16 cellular contexts compared by ENCODE assay signal in genomic region chr6:170279426-170279825, GRCh38. TPM values are rescaled to one million over a fixed set of nuclear protein-coding genes. Genes with fewer than 3 reads are reported as not detected.
DNase-seq lines count a peak whose midpoint lies in the region; ATAC-seq and TF ChIP-seq lines count a peak whose summit lies in the region.
"Had no signal": no experiment of that assay in that cellular context is flagged by ENCODE, and none has a peak within 500 bp of the region (broad histone marks: within the 10 kb centered on the region; RNA-seq: fewer than 3 reads in every experiment).

No MANE protein-coding gene starts in this region.

- TF ChIP-seq CTCF in vagina (IDR thresholded peaks at IDR 0.05), result no peak
- no peak for TF ChIP-seq CTCF in lower lobe of right lung (IDR thresholded peaks at IDR 0.05)

- H3K4me3 ChIP-seq in vagina (no peak overlapping the region), HAP-1 (no peak overlapping the region), lower lobe of right lung (no peak overlapping the region)
- no peak overlapping the region for H3K4me3 ChIP-seq in CD8-positive, alpha-beta memory T cell (ENCODE audit: low read length)

- H3K27me3 ChIP-seq in vagina (no peaks in the 10 kb centered on the region), HAP-1 (ENCODE audit: low read depth) (no peaks in the 10 kb centered on the region), lower lobe of right lung (ENCODE audit: low read depth) (peaks cover 9% of the 10 kb centered on the region)
- H3K27me3 ChIP-seq in CD8-positive, alpha-beta memory T cell (ENCODE audit: insufficient read depth, low read length, poor library complexity, severe bottlenecking), result no peaks in the 10 kb centered on the region
- H3K27me3 ChIP-seq: right atrium auricular region had no signal

- no peak for TF ChIP-seq POLR2A in vagina (IDR thresholded peaks at IDR 0.05)

- H3K4me1 ChIP-seq in vagina (peaks cover 39% of the 10 kb centered on the region), HAP-1 (no peaks in the 10 kb centered on the region), lower lobe of right lung (peaks cover 44% of the 10 kb centered on the region)
- H3K4me1 ChIP-seq in CD8-positive, alpha-beta memory T cell (ENCODE audit: insufficient read depth, low read length), result peaks cover 27% of the 10 kb centered on the region

- H3K9me3 ChIP-seq in vagina, result no peaks in the 10 kb centered on the region
- no peaks in the 10 kb centered on the region for H3K9me3 ChIP-seq in CD8-positive, alpha-beta memory T cell (ENCODE audit: low read length)
- no peaks in the 10 kb centered on the region for H3K9me3 ChIP-seq in HAP-1
- H3K9me3 ChIP-seq in lower lobe of right lung, result no peaks in the 10 kb centered on the region
- H3K9me3 ChIP-seq: esophagus muscularis mucosa, right atrium auricular region had no signal

- peaks cover 0 to 2% (median 0%) of the 10 kb centered on the region in 5 donors for H3K27me3 Mint-ChIP-seq in naive thymus-derived CD8-positive, alpha-beta T cell
- H3K27me3 Mint-ChIP-seq in CD8-positive, alpha-beta memory T cell, result peaks cover 8 to 12% of the 10 kb centered on the region in 2 donors
- H3K27me3 Mint-ChIP-seq: brain had no signal

- intact Hi-C loops in cardiac septum (cut with DNase I), result loop anchor here (5.0 kb wide), 1 partner anchor 127 kb away; no protein-coding TSS in a partner anchor
- intact Hi-C loops in Right ventricle myocardium inferior (cut with DNase I), result no loop called here
- intact Hi-C loops in vagina (cut with DNase I), result no loop called here
- intact Hi-C loops in lower lobe of right lung (cut with DNase I), result no loop called here

- H3K36me3 ChIP-seq in vagina (peaks cover 0 to 12% of the 10 kb centered on the region in 2 donors), HAP-1 (replicated peaks) (no peaks in the 10 kb centered on the region), lower lobe of right lung (peaks cover 18% of the 10 kb centered on the region)
- no peaks in the 10 kb centered on the region for H3K36me3 ChIP-seq in CD8-positive, alpha-beta memory T cell (ENCODE audit: insufficient read depth, low read length)

- POLR2A ChIA-PET in naive thymus-derived CD8-positive, alpha-beta T cell (lab: Charles Lee), result interaction anchor here (1.0 to 2.4 kb wide), 4 partner anchors 8 to 191 kb away, joined by 3 to 14 read pairs (median 6); partner anchors contain the start of gene DLL1
- POLR2A ChIA-PET in CD8-positive, alpha-beta memory T cell (lab: Charles Lee), result no interaction called here

- CTCF ChIA-PET in CD8-positive, alpha-beta memory T cell (lab: Charles Lee), result interaction anchor here (1.3 kb wide), 1 partner anchor 13 kb away, joined by 4 read pairs; no protein-coding TSS in a partner anchor

- H3K4me1 Mint-ChIP-seq in naive thymus-derived CD8-positive, alpha-beta T cell, result peaks cover 18 to 36% (median 30%) of the 10 kb centered on the region in 4 donors
- H3K4me1 Mint-ChIP-seq in CD8-positive, alpha-beta memory T cell, result peaks cover 16 to 26% (median 23%) of the 10 kb centered on the region in 3 donors

- H3K9me3 Mint-ChIP-seq in naive thymus-derived CD8-positive, alpha-beta T cell, result peaks cover 0 to 19% (median 0%) of the 10 kb centered on the region in 9 donors
- peaks cover 0 to 2% (median 0%) of the 10 kb centered on the region in 5 donors for H3K9me3 Mint-ChIP-seq in CD8-positive, alpha-beta memory T cell
- H3K9me3 Mint-ChIP-seq: activated CD4-positive, alpha-beta memory T cell treated with anti-CD3 and anti-CD28 coated beads, Interleukin-2, amount 10 ng/mL, durations not matched to agents 7 days and 5 days; CD4-positive, alpha-beta memory T cell had no signal

- in situ Hi-C loops in HAP-1 (cut with MboI; ENCODE audit: low sequenced_read_pairs), result no loop called here

- peaks cover 0 to 25% (median 9%) of the 10 kb centered on the region in 3 donors for H3K36me3 Mint-ChIP-seq in naive thymus-derived CD8-positive, alpha-beta T cell
- H3K36me3 Mint-ChIP-seq in CD8-positive, alpha-beta memory T cell, result peaks cover 0 to 4% (median 0%) of the 10 kb centered on the region in 3 donors
- H3K36me3 Mint-ChIP-seq: CD4-positive, alpha-beta memory T cell had no signal

- DNase-seq in cardiac septum (ENCODE audit: low spot score) (peak; percentile 22), Right ventricle myocardium inferior (ENCODE audit: missing footprints) (no peak), NCI-H526 treated with DMSO at 0.1 percent for 48 hours (lab: John Stamatoyannopoulos, UW) (peak; percentile 70), vagina (ENCODE audit: extremely low spot score in 2 of 2) (no peak), HAP-1 (ENCODE audit: low spot score in 2 of 2) (no peak), lower lobe of right lung (no peak)
- no peak for DNase-seq in naive thymus-derived CD8-positive, alpha-beta T cell
- no peak for DNase-seq in CD8-positive, alpha-beta memory T cell
- DNase-seq: activated CD4-positive, alpha-beta memory T cell treated with anti-CD3 and anti-CD28 coated beads, Interleukin-2, amount 10 ng/mL, durations not matched to agents 7 days and 5 days; activated CD4-positive, CD25-positive, alpha-beta regulatory T cell; CD4-positive, alpha-beta memory T cell; kidney had no signal

- ATAC-seq in Right ventricle myocardium inferior (no peak), lower lobe of right lung (no peak)
- ATAC-seq in naive thymus-derived CD8-positive, alpha-beta T cell, result no peak

- H3K27ac Mint-ChIP-seq in naive thymus-derived CD8-positive, alpha-beta T cell, result peak overlapping the region in 7 of 10 donors; percentile 8 to 92 (median 75)
- H3K27ac Mint-ChIP-seq in CD8-positive, alpha-beta memory T cell, result no peak overlapping the region
- H3K27ac Mint-ChIP-seq: activated CD4-positive, alpha-beta memory T cell treated with anti-CD3 and anti-CD28 coated beads, Interleukin-2, amount 10 ng/mL, durations not matched to agents 7 days and 5 days had no signal

- peak overlapping the region in 8 of 10 donors; percentile 33 to 84 (median 62) for H3K4me3 Mint-ChIP-seq in naive thymus-derived CD8-positive, alpha-beta T cell
- H3K4me3 Mint-ChIP-seq in CD8-positive, alpha-beta memory T cell, result peak overlapping the region in 1 of 7 donors; percentile 16
- H3K4me3 Mint-ChIP-seq: activated CD4-positive, alpha-beta memory T cell treated with anti-CD3 and anti-CD28 coated beads, Interleukin-2, amount 10 ng/mL, durations not matched to agents 7 days and 5 days had no signal

- H3K27ac ChIP-seq in vagina, result peak overlapping the region; percentile 58
- H3K27ac ChIP-seq in CD8-positive, alpha-beta memory T cell (ENCODE audit: low read depth, low read length), result no peak overlapping the region
- H3K27ac ChIP-seq in lower lobe of right lung, result no peak overlapping the region
- H3K27ac ChIP-seq: HL-60 had no signal

RNA-seq across cellular contexts. Expression of gene DLL1, which starts 11.5 kb away (rescaled TPM):
- total RNA-seq in cardiac septum (6.4 TPM), Right ventricle myocardium inferior (21.5 TPM), vagina (43.5 TPM), lower lobe of right lung (12.9 TPM)
- 10 to 100 TPM; 14.2 to 15.9 TPM for total RNA-seq in naive thymus-derived CD8-positive, alpha-beta T cell
- 1 to 10 TPM in 2 of 3 donors, under 1 TPM in 1; 0.34 to 1.5 (median 1.2) TPM for polyA plus RNA-seq in naive thymus-derived CD8-positive, alpha-beta T cell
- total RNA-seq in CD8-positive, alpha-beta memory T cell, result under 1 TPM; 0.79 to 0.86 TPM
- 0.49 TPM for polyA plus RNA-seq in CD8-positive, alpha-beta memory T cell

RNA-seq across cellular contexts. Expression of gene FAM120B, which starts 27.1 kb away (rescaled TPM):
- total RNA-seq in cardiac septum (27.4 TPM), Right ventricle myocardium inferior (16.3 TPM), vagina (34.6 TPM), lower lobe of right lung (29.0 TPM)
- total RNA-seq in naive thymus-derived CD8-positive, alpha-beta T cell, result 10 to 100 TPM; 52.0 to 52.4 TPM
- 10 to 100 TPM; 16.4 to 34.7 (median 29.6) TPM for polyA plus RNA-seq in naive thymus-derived CD8-positive, alpha-beta T cell
- 10 to 100 TPM; 19.1 to 20.9 TPM for total RNA-seq in CD8-positive, alpha-beta memory T cell
- 29.8 TPM for polyA plus RNA-seq in CD8-positive, alpha-beta memory T cell

Comparison
In these comparisons a context has a peak if more than half of its experiments do, and no peak if none do; other contexts are left out.
1. DNase-seq: peak in cardiac septum (single experiment) and NCI-H526 treated with DMSO at 0.1 percent for 48 hours (single experiment); none in Right ventricle myocardium inferior (single experiment), naive thymus-derived CD8-positive, alpha-beta T cell (0 of 10), vagina (0 of 2), CD8-positive, alpha-beta memory T cell (0 of 5), HAP-1 (0 of 2) and lower lobe of right lung (single experiment).
2. H3K27ac Mint-ChIP-seq: peak in naive thymus-derived CD8-positive, alpha-beta T cell (7 of 10); none in CD8-positive, alpha-beta memory T cell (0 of 8).